In the genomic region with DNA sequence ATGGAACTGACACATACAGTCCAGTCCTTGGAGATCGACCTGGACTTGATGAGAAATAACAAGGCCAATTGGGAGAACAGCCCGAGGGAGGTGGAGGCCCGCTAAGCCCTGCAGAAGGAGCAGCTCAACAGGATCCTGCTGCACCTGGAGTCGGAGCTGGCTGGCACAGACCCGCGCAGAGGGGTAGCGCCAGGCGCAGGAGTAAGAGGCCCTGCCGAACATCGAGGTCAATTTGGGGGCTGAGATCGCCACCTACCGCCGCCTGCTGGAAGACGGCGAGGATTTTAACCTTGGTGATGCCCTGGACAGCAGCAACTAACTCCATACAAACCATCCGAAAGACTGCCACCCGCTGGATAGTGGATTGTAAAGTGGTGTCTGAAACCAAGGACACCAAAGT, we compare ENCODE assay signal across 16 cellular contexts.
DNase-seq lines count a peak whose midpoint lies in the region; ATAC-seq and TF ChIP-seq lines count a peak whose summit lies in the region.
"Had no signal": no experiment of that assay in that cellular context is flagged by ENCODE, and none has a peak within 500 bp of the region (broad histone marks: within the 10 kb centered on the region; RNA-seq: fewer than 3 reads in every experiment).

No MANE protein-coding gene starts in this region.

- no peak for TF ChIP-seq RAD21 in HCT116 (IDR thresholded peaks at IDR 0.05; ENCODE audit: low read depth)

- ATAC-seq in HCT116, result peak; percentile 20; the same call in 1 of the 2 replicates

- H4K20me1 ChIP-seq in HCT116 (ENCODE audit: insufficient read depth), result no peaks in the 10 kb centered on the region; the same call in 1 of the 2 replicates

- H3K9me3 ChIP-seq in HCT116 (ENCODE audit: control insufficient read depth in 1 of 2, insufficient read depth in 1 of 2, low read depth in 1 of 2, low read length in 2 of 2) (no peaks in the 10 kb centered on the region), WERI-Rb-1 (ENCODE audit: severe bottlenecking) (no peaks in the 10 kb centered on the region)
- H3K9me3 ChIP-seq: SJSA1 had no signal

- RAD21 ChIA-PET in HCT116 (lab: Charles Lee; ENCODE audit: low non-redundant PET in 1 of 2, low total read pairs in 2 of 2, uncharacterized antibody in 2 of 2, unreplicated experiment in 2 of 2), result no interaction called here

- TF ChIP-seq CTCF in HCT116 (IDR thresholded peaks at IDR 0.05 in 2 of 3, conservative IDR thresholded peaks at IDR 0.05 in 1 of 3; ENCODE audit: borderline replicate concordance in 1 of 3, insufficient read depth in 1 of 3, low read depth in 2 of 3, low read length in 2 of 3) (no peak), WERI-Rb-1 (IDR thresholded peaks at IDR 0.05; ENCODE audit: low read depth, low read length) (no peak), kidney epithelial cell (IDR thresholded peaks at IDR 0.05; ENCODE audit: insufficient read depth, low read length, poor library complexity, severe bottlenecking) (peak; percentile 22), GM10248 (IDR thresholded peaks at IDR 0.05; ENCODE audit: control extremely low read depth, extremely low read depth, low read depth, missing control alignments) (no peak)

- no peak for TF ChIP-seq POLR2A in HCT116 (IDR thresholded peaks at IDR 0.05; ENCODE audit: borderline replicate concordance, extremely low read depth, insufficient read depth, insufficient read length)

- no peaks in the 10 kb centered on the region for H3K79me2 ChIP-seq in HCT116 (ENCODE audit: insufficient read depth, low read length)

- no peaks in the 10 kb centered on the region for H3K9me2 ChIP-seq in HCT116 (ENCODE audit: insufficient read depth)

- H3K27ac ChIP-seq in HCT116 (ENCODE audit: low read depth, low read length) (no peak overlapping the region), WERI-Rb-1 (no peak overlapping the region)
- H3K27ac ChIP-seq: KMS-11, SJSA1, skin epidermis had no signal

- H2AFZ ChIP-seq in HCT116 (ENCODE audit: low read depth, low read length, poor library complexity, severe bottlenecking), result no peak overlapping the region

- POLR2A ChIA-PET in HCT116 (lab: Charles Lee) (no interaction called here), GM10248 (lab: Yijun Ruan, JAX) (no interaction called here)

- H3K9ac ChIP-seq in HCT116 (ENCODE audit: low read length), result no peak overlapping the region
- H3K9ac ChIP-seq: KMS-11 had no signal

- H3K4me3 ChIP-seq in HCT116 (replicated peaks in 1 of 2; ENCODE audit: low read depth in 1 of 2, low read length in 2 of 2) (no peak overlapping the region), WERI-Rb-1 (ENCODE audit: low read depth, low read length) (no peak overlapping the region), kidney epithelial cell (ENCODE audit: low read depth, low read length) (no peak overlapping the region)
- H3K4me3 ChIP-seq: SJSA1, skin epidermis had no signal

- intact Hi-C loops in HCT116 (cut with micrococcal nuclease), result no loop called here

- H3K4me2 ChIP-seq in HCT116 (ENCODE audit: low read length), result no peak overlapping the region
- H3K4me2 ChIP-seq: KMS-11 had no signal

- no peaks in the 10 kb centered on the region for H3K36me3 ChIP-seq in HCT116 (ENCODE audit: control insufficient read depth in 1 of 2, insufficient read depth in 2 of 2, low read length in 2 of 2)
- H3K36me3 ChIP-seq in WERI-Rb-1, result no peaks in the 10 kb centered on the region
- H3K36me3 ChIP-seq in kidney epithelial cell (ENCODE audit: control insufficient read depth, insufficient read depth, low read length), result no peaks in the 10 kb centered on the region
- H3K36me3 ChIP-seq: SJSA1 had no signal

- H3K27me3 ChIP-seq in HCT116 (ENCODE audit: insufficient read depth, low read length), result no peaks in the 10 kb centered on the region
- no peaks in the 10 kb centered on the region for H3K27me3 ChIP-seq in WERI-Rb-1 (ENCODE audit: insufficient read depth, low read depth, severe bottlenecking)
- H3K27me3 ChIP-seq in kidney epithelial cell (ENCODE audit: control insufficient read depth, insufficient read depth, low read length), result no peaks in the 10 kb centered on the region
- H3K27me3 ChIP-seq: SJSA1 had no signal

- CTCF ChIA-PET in HCT116 (lab: Charles Lee) (no interaction called here), GM10248 (lab: Yijun Ruan, JAX) (interaction anchor here (1.7 kb wide), 1 partner anchor 11 kb away, joined by 4 read pairs; no protein-coding TSS in a partner anchor)

- no peaks in the 10 kb centered on the region for H3K4me1 ChIP-seq in HCT116 (ENCODE audit: control insufficient read depth in 1 of 2, insufficient read depth in 2 of 2, low read length in 2 of 2)
- H3K4me1 ChIP-seq: SJSA1 had no signal

- no TSS peak for BruUV-seq in HCT116 (replicated peaks; lab: Mats Ljungman, UMichigan)

- DNase-seq in DMS53 (lab: John Stamatoyannopoulos, UW), result peak; percentile 79
- DNase-seq in HCT116 (ENCODE audit: low read depth, low spot score), result no peak
- DNase-seq in WERI-Rb-1, result peak; percentile 15
- no peak for DNase-seq in kidney epithelial cell (ENCODE audit: low read depth)
- DNase-seq in GM10248 (ENCODE audit: extremely low spot score), result no peak
- no peak for DNase-seq in T-helper 1 cell
- DNase-seq in SKM-1 treated with dmso at 0.1 percent for 144 hours (lab: John Stamatoyannopoulos, UW; ENCODE audit: unreplicated experiment), result no peak
- DNase-seq in NCI-H2227 treated with DMSO at 0.1 percent for 48 hours (lab: John Stamatoyannopoulos, UW), result no peak
- DNase-seq: activated naive CD8-positive, alpha-beta T cell treated with anti-CD3 and anti-CD28 coated beads, Interleukin-2, amount 10 ng/mL, durations not matched to agents 7 days and 5 days; CD4-positive, CD25-positive, alpha-beta regulatory T cell; hypothalamus; NCI-H1694; occipital lobe had no signal

TF ChIP-seq in HCT116, 20 proteins besides CTCF, POLR2A, EP300 and RAD21:
- TF ChIP-seq SRF (IDR thresholded peaks at IDR 0.05; ENCODE audit: low read depth) (no peak), EGR1 (IDR thresholded peaks at IDR 0.05; ENCODE audit: low read depth) (no peak), ELF1 (IDR thresholded peaks at IDR 0.05; ENCODE audit: borderline replicate concordance, low read depth) (no peak), EZH2 (IDR thresholded peaks at IDR 0.05) (no peak), ZFX (IDR thresholded peaks at IDR 0.05) (no peak), TCF7L2 (IDR thresholded peaks at IDR 0.05; ENCODE audit: borderline replicate concordance, extremely low read depth, insufficient read depth, insufficient read length) (no peak), CEBPB (IDR thresholded peaks at IDR 0.05; ENCODE audit: low read depth) (no peak), FOSL1 (IDR thresholded peaks at IDR 0.05; ENCODE audit: low read depth) (no peak), EZH2phosphoT487 (IDR thresholded peaks at IDR 0.05; ENCODE audit: borderline replicate concordance) (no peak), POLR2AphosphoS5 (IDR thresholded peaks at IDR 0.05; ENCODE audit: low read depth, low read length) (no peak), ZNF274 (IDR thresholded peaks at IDR 0.05; ENCODE audit: low read depth, low read length) (no peak), SIN3A (IDR thresholded peaks at IDR 0.05; ENCODE audit: low read depth) (no peak)
- TF ChIP-seq, protein P1, sequence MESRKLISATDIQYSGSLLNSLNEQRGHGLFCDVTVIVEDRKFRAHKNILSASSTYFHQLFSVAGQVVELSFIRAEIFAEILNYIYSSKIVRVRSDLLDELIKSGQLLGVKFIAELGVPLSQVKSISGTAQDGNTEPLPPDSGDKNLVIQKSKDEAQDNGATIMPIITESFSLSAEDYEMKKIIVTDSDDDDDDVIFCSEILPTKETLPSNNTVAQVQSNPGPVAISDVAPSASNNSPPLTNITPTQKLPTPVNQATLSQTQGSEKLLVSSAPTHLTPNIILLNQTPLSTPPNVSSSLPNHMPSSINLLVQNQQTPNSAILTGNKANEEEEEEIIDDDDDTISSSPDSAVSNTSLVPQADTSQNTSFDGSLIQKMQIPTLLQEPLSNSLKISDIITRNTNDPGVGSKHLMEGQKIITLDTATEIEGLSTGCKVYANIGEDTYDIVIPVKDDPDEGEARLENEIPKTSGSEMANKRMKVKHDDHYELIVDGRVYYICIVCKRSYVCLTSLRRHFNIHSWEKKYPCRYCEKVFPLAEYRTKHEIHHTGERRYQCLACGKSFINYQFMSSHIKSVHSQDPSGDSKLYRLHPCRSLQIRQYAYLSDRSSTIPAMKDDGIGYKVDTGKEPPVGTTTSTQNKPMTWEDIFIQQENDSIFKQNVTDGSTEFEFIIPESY (IDR thresholded peaks at IDR 0.05; ENCODE audit: extremely low read depth, insufficient replicate concordance, low read length), result no peak
- TF ChIP-seq, protein P2, sequence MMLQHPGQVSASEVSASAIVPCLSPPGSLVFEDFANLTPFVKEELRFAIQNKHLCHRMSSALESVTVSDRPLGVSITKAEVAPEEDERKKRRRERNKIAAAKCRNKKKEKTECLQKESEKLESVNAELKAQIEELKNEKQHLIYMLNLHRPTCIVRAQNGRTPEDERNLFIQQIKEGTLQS (IDR thresholded peaks at IDR 0.05), result no peak
- TF ChIP-seq, protein P3, sequence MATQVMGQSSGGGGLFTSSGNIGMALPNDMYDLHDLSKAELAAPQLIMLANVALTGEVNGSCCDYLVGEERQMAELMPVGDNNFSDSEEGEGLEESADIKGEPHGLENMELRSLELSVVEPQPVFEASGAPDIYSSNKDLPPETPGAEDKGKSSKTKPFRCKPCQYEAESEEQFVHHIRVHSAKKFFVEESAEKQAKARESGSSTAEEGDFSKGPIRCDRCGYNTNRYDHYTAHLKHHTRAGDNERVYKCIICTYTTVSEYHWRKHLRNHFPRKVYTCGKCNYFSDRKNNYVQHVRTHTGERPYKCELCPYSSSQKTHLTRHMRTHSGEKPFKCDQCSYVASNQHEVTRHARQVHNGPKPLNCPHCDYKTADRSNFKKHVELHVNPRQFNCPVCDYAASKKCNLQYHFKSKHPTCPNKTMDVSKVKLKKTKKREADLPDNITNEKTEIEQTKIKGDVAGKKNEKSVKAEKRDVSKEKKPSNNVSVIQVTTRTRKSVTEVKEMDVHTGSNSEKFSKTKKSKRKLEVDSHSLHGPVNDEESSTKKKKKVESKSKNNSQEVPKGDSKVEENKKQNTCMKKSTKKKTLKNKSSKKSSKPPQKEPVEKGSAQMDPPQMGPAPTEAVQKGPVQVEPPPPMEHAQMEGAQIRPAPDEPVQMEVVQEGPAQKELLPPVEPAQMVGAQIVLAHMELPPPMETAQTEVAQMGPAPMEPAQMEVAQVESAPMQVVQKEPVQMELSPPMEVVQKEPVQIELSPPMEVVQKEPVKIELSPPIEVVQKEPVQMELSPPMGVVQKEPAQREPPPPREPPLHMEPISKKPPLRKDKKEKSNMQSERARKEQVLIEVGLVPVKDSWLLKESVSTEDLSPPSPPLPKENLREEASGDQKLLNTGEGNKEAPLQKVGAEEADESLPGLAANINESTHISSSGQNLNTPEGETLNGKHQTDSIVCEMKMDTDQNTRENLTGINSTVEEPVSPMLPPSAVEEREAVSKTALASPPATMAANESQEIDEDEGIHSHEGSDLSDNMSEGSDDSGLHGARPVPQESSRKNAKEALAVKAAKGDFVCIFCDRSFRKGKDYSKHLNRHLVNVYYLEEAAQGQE (IDR thresholded peaks at IDR 0.05; ENCODE audit: low read depth), result no peak

Comparison
In these comparisons a context has a peak if more than half of its experiments do, and no peak if none do; other contexts are left out.
1. DNase-seq: peak in DMS53 (single experiment) and WERI-Rb-1 (single experiment); none in HCT116 (single experiment), kidney epithelial cell (single experiment), GM10248 (single experiment), T-helper 1 cell (0 of 5), SKM-1 treated with dmso at 0.1 percent for 144 hours (single experiment) and NCI-H2227 treated with DMSO at 0.1 percent for 48 hours (single experiment).